Comparison of ENCODE assay signal across 9 cellular contexts in the genomic region with DNA sequence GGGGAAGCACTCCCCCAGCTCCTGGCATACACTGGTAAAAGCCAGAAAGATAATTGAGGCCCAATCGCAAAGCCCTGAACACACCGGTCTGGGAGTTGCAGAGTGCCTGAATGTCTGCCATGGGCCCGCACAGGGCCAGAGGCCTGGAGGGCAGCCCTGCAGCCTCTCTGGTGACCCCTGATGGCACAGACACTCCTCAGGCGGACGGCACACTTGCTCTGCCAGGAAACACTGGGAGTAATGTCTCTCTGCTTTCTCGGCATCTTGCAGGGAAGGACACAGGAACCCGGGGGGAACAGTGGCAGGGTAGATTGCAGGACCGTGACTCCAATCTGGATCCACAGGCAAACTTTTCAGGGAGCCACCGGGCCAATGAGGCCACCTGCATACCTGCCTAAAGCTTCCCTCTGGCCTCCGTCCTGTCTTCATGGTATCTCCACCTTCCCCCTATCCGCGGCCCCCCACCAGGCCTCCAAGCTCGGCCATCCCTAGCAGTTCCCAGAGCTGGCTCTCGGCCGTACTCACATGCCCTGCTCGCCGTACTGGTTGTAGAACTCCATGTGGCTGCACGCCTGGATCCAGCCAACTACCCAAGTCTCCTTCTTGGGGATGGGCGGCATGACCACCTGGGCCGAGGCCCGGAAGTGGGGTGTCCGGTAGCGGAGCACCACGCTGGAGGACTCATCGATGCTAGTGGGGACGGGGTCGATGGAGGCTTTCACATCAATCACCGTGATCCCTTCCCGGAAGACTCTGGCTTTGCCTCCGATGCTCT. TPM values are rescaled to one million over a fixed set of nuclear protein-coding genes. Genes with fewer than 3 reads are reported as not detected.
DNase-seq lines count a peak whose midpoint lies in the region; ATAC-seq and TF ChIP-seq lines count a peak whose summit lies in the region.
"Had no signal": no experiment of that assay in that cellular context is flagged by ENCODE, and none has a peak within 500 bp of the region (broad histone marks: within the 10 kb centered on the region; RNA-seq: fewer than 3 reads in every experiment).

No MANE protein-coding gene starts in this region.

- H3K4me3 Mint-ChIP-seq in natural killer cell, result peak overlapping the region; percentile 99

- H3K9me3 ChIP-seq in DND-41 (ENCODE audit: insufficient read depth, low read length, severe bottlenecking), result no peaks in the 10 kb centered on the region

- 0 out of 2 replicates have a peak, but pooled peaks cover 3% of the 10 kb centered on the region for H4K20me1 ChIP-seq in DND-41 (ENCODE audit: insufficient read depth, low read length)

- intact Hi-C loops in natural killer cell (cut with micrococcal nuclease), result loop anchor here (1.0 to 2.0 kb wide), 2 partner anchors 23 to 37 kb away; no protein-coding TSS in a partner anchor

- H3K36me3 ChIP-seq in DND-41 (ENCODE audit: insufficient read depth, low read length), result peaks cover 37% of the 10 kb centered on the region

- peak overlapping the region; percentile 86 for H3K4me2 ChIP-seq in DND-41 (ENCODE audit: insufficient read depth, low read length)

- H3K27me3 Mint-ChIP-seq in natural killer cell (ENCODE audit: low read depth in 2 of 2), result no peaks in the 10 kb centered on the region

- DNase-seq in DND-41, result peak; percentile 53
- peak; percentile 33 to 54 for DNase-seq in Kasumi-1 (lab: John Stamatoyannopoulos, UW)
- peak in 1 of 61 donors; percentile 23 for DNase-seq in caudate nucleus (lab: John Stamatoyannopoulos, UW)
- no peak for DNase-seq in natural killer cell
- DNase-seq in omental fat pad (ENCODE audit: low spot score), result no peak
- no peak for DNase-seq in amygdala (lab: John Stamatoyannopoulos, UW)

- no peaks in the 10 kb centered on the region for H3K9me3 Mint-ChIP-seq in natural killer cell

- peak; percentile 38 for TF ChIP-seq CTCF in DND-41 (IDR thresholded peaks at IDR 0.05; ENCODE audit: borderline replicate concordance, extremely low read depth, low read length, poor library complexity, severe bottlenecking)
- no peak for TF ChIP-seq CTCF in natural killer cell (IDR thresholded peaks at IDR 0.05)
- no peak for TF ChIP-seq CTCF in omental fat pad (IDR thresholded peaks at IDR 0.05)

- peak overlapping the region; percentile 91 to 95 for H3K27ac Mint-ChIP-seq in natural killer cell

- peak overlapping the region; percentile 84 for H3K27ac ChIP-seq in DND-41 (ENCODE audit: low read length)
- H3K27ac ChIP-seq in caudate nucleus (ENCODE audit: low read depth, low read length), result peak overlapping the region; percentile 69

- H3K9ac ChIP-seq in DND-41 (ENCODE audit: low read depth, low read length), result peak overlapping the region; percentile 80

- H3K4me1 ChIP-seq in DND-41 (ENCODE audit: insufficient read depth, low read length), result peaks cover 46% of the 10 kb centered on the region

- H3K27me3 ChIP-seq in DND-41 (ENCODE audit: insufficient read depth, low read length, poor library complexity), result no peaks in the 10 kb centered on the region

- H3K36me3 Mint-ChIP-seq in natural killer cell, result peaks cover 7% of the 10 kb centered on the region

- peak overlapping the region; percentile 54 for H2AFZ ChIP-seq in DND-41 (ENCODE audit: low read depth, low read length)

- H3K79me2 ChIP-seq in DND-41 (ENCODE audit: insufficient read depth, low read length), result peaks cover 70% of the 10 kb centered on the region

- peaks cover 53 to 67% of the 10 kb centered on the region in 2 donors for H3K4me1 Mint-ChIP-seq in natural killer cell

- peak overlapping the region; percentile 84 to 86 for H3K4me3 ChIP-seq in DND-41 (ENCODE audit: low read depth in 1 of 2, low read length in 2 of 2)

- ATAC-seq in DND-41 (ENCODE audit: insufficient read depth, low read depth) (peak; percentile 5; the same call in 2 of the 3 replicates), natural killer cell (peak in 2 of 3 donors; percentile 30 to 40), HG03378 (IDR thresholded peaks at IDR 0.05; ENCODE audit: unreplicated experiment) (no peak), omental fat pad (ENCODE audit: low FRiP score) (no peak), HG03520 (IDR thresholded peaks at IDR 0.05; ENCODE audit: unreplicated experiment) (no peak)

RNA-seq across cellular contexts. Expression of a gene that starts 0.8 kb away (rescaled TPM):
- total RNA-seq in natural killer cell (10 to 100 TPM; 57.6 to 91.7 (median 88.3) TPM), omental fat pad (1 to 10 TPM; 1.9 to 9.9 (median 5.5) TPM)

RNA-seq across cellular contexts. Expression of a gene that starts 14.0 kb away (rescaled TPM):
- total RNA-seq in natural killer cell, result under 1 TPM; 0.28 to 0.59 (median 0.34) TPM
- total RNA-seq in omental fat pad, result 10 to 100 TPM in 1 of 4 donors, 1 to 10 TPM in 3; 3.8 to 14.0 (median 6.5) TPM
- total RNA-seq: bronchial epithelial cell had no signal

Comparison
In these comparisons a context has a peak if more than half of its experiments do, and no peak if none do; other contexts are left out.
1. ATAC-seq: peak in DND-41 (single experiment) and natural killer cell (2 of 3); none in HG03378 (single experiment), omental fat pad (single experiment) and HG03520 (single experiment).
2. DNase-seq: peak in DND-41 (single experiment) and Kasumi-1 (2 of 2); none in natural killer cell (single experiment), omental fat pad (single experiment) and amygdala (0 of 56).
3. RNA of a gene that starts 0.8 kb away (total RNA-seq): 57.6 to 91.7 TPM in natural killer cell; 1.9 to 9.9 TPM in omental fat pad; every median in the first group is over 4 times any median in the second.